ENCODE assay signal across 16 cellular contexts in genomic region chr17:17028878-17029535, GRCh38. TPM values are rescaled to one million over a fixed set of nuclear protein-coding genes. Genes with fewer than 3 reads are reported as not detected.
A peak's percentile ranks its signal among the peaks of the same experiment; 100 is the strongest.
DNase-seq lines count a peak whose midpoint lies in the region; ATAC-seq, FAIRE-seq and TF ChIP-seq lines count a peak whose summit lies in the region.
"Had no signal": no experiment of that assay in that cellular context is flagged by ENCODE, and none has a peak within 500 bp of the region (broad histone marks: within the 10 kb centered on the region; RNA-seq: fewer than 3 reads in every experiment).

No MANE protein-coding gene starts in this region.

- ATAC-seq in WTC11 = peak; percentile 42
- ATAC-seq: activated naive CD8-positive, alpha-beta T cell treated with anti-CD3 and anti-CD28 coated beads, Interleukin-2, amount 50 U/mL, for 24 hours had no signal

- no peak overlapping the region for H2AK5ac ChIP-seq in mesenchymal stem cell (ENCODE audit: low read length, severe bottlenecking)

- no peak overlapping the region for H3K27ac ChIP-seq in mesenchymal stem cell (ENCODE audit: low read length, poor library complexity, severe bottlenecking)
- H3K27ac ChIP-seq: 22Rv1 had no signal

- TF ChIP-seq CTCF in WTC11 (IDR thresholded peaks at IDR 0.05) (no peak), type B pancreatic cell (conservative IDR thresholded peaks at IDR 0.05) (no peak)

- no peaks in the 10 kb centered on the region for H3K36me3 ChIP-seq in mesenchymal stem cell (ENCODE audit: control insufficient read depth in 1 of 2, insufficient read depth in 2 of 2, low read depth in 1 of 2, low read length in 2 of 2)

- no peak overlapping the region for H3K9ac ChIP-seq in mesenchymal stem cell (ENCODE audit: low read length)
- H3K9ac ChIP-seq: SK-N-SH had no signal

- H2BK120ac ChIP-seq in mesenchymal stem cell (ENCODE audit: low read depth, low read length) = no peak overlapping the region

- FAIRE-seq in frontal cortex (lab: Jason Lieb, UNC) = no peak

- POLR2A ChIA-PET in WTC11 (lab: Charles Lee) = no interaction called here

- H2BK12ac ChIP-seq in mesenchymal stem cell (ENCODE audit: low read length in 2 of 2) = no peak overlapping the region

- no peaks in the 10 kb centered on the region for H3K79me1 ChIP-seq in mesenchymal stem cell (replicated peaks; ENCODE audit: low read length, poor library complexity, severe bottlenecking)

- H2BK15ac ChIP-seq in mesenchymal stem cell (ENCODE audit: low read depth, poor library complexity, severe bottlenecking) = no peak overlapping the region

- no peak overlapping the region for H2BK5ac ChIP-seq in mesenchymal stem cell (ENCODE audit: low read depth, low read length, poor library complexity, severe bottlenecking)

- H3K9me3 Mint-ChIP-seq in WTC11 (no peaks in the 10 kb centered on the region), type B pancreatic cell (no peaks in the 10 kb centered on the region)
- H3K9me3 Mint-ChIP-seq: activated naive CD8-positive, alpha-beta T cell treated with anti-CD3 and anti-CD28 coated beads, Interleukin-2, amount 50 U/mL, for 24 hours had no signal

- H4K8ac ChIP-seq in mesenchymal stem cell (ENCODE audit: low read length) = no peak overlapping the region

- no peak overlapping the region for H3K4me2 ChIP-seq in mesenchymal stem cell (ENCODE audit: low read length, poor library complexity, severe bottlenecking)
- H3K4me2 ChIP-seq: SK-N-SH had no signal

- no peak overlapping the region for H3K23ac ChIP-seq in mesenchymal stem cell (ENCODE audit: low read length in 2 of 2)

- no peaks in the 10 kb centered on the region for H3K27me3 ChIP-seq in mesenchymal stem cell (ENCODE audit: control insufficient read depth in 1 of 2, insufficient read depth in 1 of 2, low read length in 2 of 2)

- H3K27me3 Mint-ChIP-seq in WTC11 (ENCODE audit: low read depth) (no peaks in the 10 kb centered on the region), type B pancreatic cell (no peaks in the 10 kb centered on the region)
- H3K27me3 Mint-ChIP-seq: activated naive CD8-positive, alpha-beta T cell treated with anti-CD3 and anti-CD28 coated beads, Interleukin-2, amount 50 U/mL, for 24 hours had no signal

- H3K4me1 Mint-ChIP-seq in WTC11 (peaks cover 35% of the 10 kb centered on the region), type B pancreatic cell (ENCODE audit: unreplicated experiment) (peaks cover 38% of the 10 kb centered on the region)
- H3K4me1 Mint-ChIP-seq: activated naive CD8-positive, alpha-beta T cell treated with anti-CD3 and anti-CD28 coated beads, Interleukin-2, amount 50 U/mL, for 24 hours had no signal

- no peaks in the 10 kb centered on the region for H3K9me3 ChIP-seq in mesenchymal stem cell (ENCODE audit: control insufficient read depth, low read length)
- H3K9me3 ChIP-seq: SK-N-SH had no signal

- CTCF ChIA-PET in WTC11 (lab: Charles Lee) = interaction anchor here (0.8 to 3.2 kb wide), 5 partner anchors 12 to 113 kb away, joined by 3 to 23 read pairs (median 7); no protein-coding TSS in a partner anchor

- peak overlapping the region; percentile 92 for H3K27ac Mint-ChIP-seq in WTC11
- H3K27ac Mint-ChIP-seq in type B pancreatic cell = peak overlapping the region; percentile 100
- H3K27ac Mint-ChIP-seq: activated naive CD8-positive, alpha-beta T cell treated with anti-CD3 and anti-CD28 coated beads, Interleukin-2, amount 50 U/mL, for 24 hours had no signal

- H3K4me3 Mint-ChIP-seq in WTC11 (peak overlapping the region; percentile 12; the same call in 1 of the 2 replicates), type B pancreatic cell (peak overlapping the region; percentile 77)
- H3K4me3 Mint-ChIP-seq: activated naive CD8-positive, alpha-beta T cell treated with anti-CD3 and anti-CD28 coated beads, Interleukin-2, amount 50 U/mL, for 24 hours had no signal

- H3K36me3 Mint-ChIP-seq in WTC11 = no peaks in the 10 kb centered on the region
- no peaks in the 10 kb centered on the region for H3K36me3 Mint-ChIP-seq in type B pancreatic cell

- peak; percentile 34 for DNase-seq in DMS 273 (lab: John Stamatoyannopoulos, UW; ENCODE audit: unreplicated experiment)
- DNase-seq in DMS 273 treated with DMSO at 0.1 percent for 48 hours (lab: John Stamatoyannopoulos, UW) = no peak
- no peak for DNase-seq in WTC11 (ENCODE audit: low spot score)
- no peak for DNase-seq in mesenchymal stem cell
- no peak for DNase-seq in type B pancreatic cell (ENCODE audit: extremely low spot score, unreplicated experiment)
- DNase-seq in SIG-M5 treated with dmso at 0.1 percent for 504 hours (lab: John Stamatoyannopoulos, UW; ENCODE audit: unreplicated experiment) = no peak
- DNase-seq in frontal cortex (ENCODE audit: low spot score in 2 of 2) = no peak
- DNase-seq in AG08396 (ENCODE audit: low spot score) = no peak
- DNase-seq: activated CD4-positive, CD25-positive, alpha-beta regulatory T cell; activated naive CD8-positive, alpha-beta T cell treated with anti-CD3 and anti-CD28 coated beads, Interleukin-2, amount 50 U/mL, for 24 hours; cerebellar nuclear complex; NCI-H1436 treated with DMSO at 0.1 percent for 48 hours; retina had no signal

- H3K14ac ChIP-seq in mesenchymal stem cell (ENCODE audit: low read length in 2 of 2) = no peak overlapping the region

- H3K4ac ChIP-seq in mesenchymal stem cell (ENCODE audit: low read depth in 1 of 2, low read length in 2 of 2) = no peak overlapping the region

- WGBS in mesenchymal stem cell = 67% methylated on average over 16 of the region's 16 CpGs

- H3K18ac ChIP-seq in mesenchymal stem cell (ENCODE audit: low read depth in 1 of 2, low read length in 2 of 2) = peak overlapping the region in 1 of 2 experiments; percentile 3

- H2AFZ ChIP-seq in mesenchymal stem cell (ENCODE audit: low read depth, low read length) = no peak overlapping the region

- H3K4me1 ChIP-seq in mesenchymal stem cell (ENCODE audit: control insufficient read depth, insufficient read depth, low read depth, low read length) = peaks cover 29% of the 10 kb centered on the region

- peak overlapping the region; percentile 9 for H4K91ac ChIP-seq in mesenchymal stem cell (ENCODE audit: low read length)

- no peak overlapping the region for H3K4me3 ChIP-seq in mesenchymal stem cell (ENCODE audit: insufficient read depth in 1 of 2, low read depth in 1 of 2, low read length in 2 of 2)

TF ChIP-seq in WTC11, 78 proteins besides CTCF, POLR2A, EP300 and RAD21:
- TF ChIP-seq, protein P1, sequence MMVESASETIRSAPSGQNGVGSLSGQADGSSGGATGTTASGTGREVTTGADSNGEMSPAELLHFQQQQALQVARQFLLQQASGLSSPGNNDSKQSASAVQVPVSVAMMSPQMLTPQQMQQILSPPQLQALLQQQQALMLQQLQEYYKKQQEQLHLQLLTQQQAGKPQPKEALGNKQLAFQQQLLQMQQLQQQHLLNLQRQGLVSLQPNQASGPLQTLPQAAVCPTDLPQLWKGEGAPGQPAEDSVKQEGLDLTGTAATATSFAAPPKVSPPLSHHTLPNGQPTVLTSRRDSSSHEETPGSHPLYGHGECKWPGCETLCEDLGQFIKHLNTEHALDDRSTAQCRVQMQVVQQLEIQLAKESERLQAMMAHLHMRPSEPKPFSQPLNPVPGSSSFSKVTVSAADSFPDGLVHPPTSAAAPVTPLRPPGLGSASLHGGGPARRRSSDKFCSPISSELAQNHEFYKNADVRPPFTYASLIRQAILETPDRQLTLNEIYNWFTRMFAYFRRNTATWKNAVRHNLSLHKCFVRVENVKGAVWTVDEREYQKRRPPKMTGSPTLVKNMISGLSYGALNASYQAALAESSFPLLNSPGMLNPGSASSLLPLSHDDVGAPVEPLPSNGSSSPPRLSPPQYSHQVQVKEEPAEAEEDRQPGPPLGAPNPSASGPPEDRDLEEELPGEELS (CRISPR knock-in tag; IDR thresholded peaks at IDR 0.05) = no peak
- TF ChIP-seq ZNF423 (CRISPR knock-in tag; IDR thresholded peaks at IDR 0.05) (peak; percentile 62), GTF2I (CRISPR knock-in tag; conservative IDR thresholded peaks at IDR 0.05) (peak; percentile 96), ZNF121 (CRISPR knock-in tag; IDR thresholded peaks at IDR 0.05) (peak; percentile 75; the same call in 1 of the 2 replicates), ZSCAN18 (CRISPR knock-in tag; IDR thresholded peaks at IDR 0.05) (0 out of 2 replicates have a peak, but pooled peaks have one; percentile 6), ZNF416 (CRISPR knock-in tag; IDR thresholded peaks at IDR 0.05) (no peak), CBFB (CRISPR knock-in tag; IDR thresholded peaks at IDR 0.05; ENCODE audit: low read depth) (no peak), TEAD1 (CRISPR knock-in tag; IDR thresholded peaks at IDR 0.05) (peak; percentile 61; the same call in 1 of the 2 replicates), ATF1 (CRISPR knock-in tag; IDR thresholded peaks at IDR 0.05) (no peak)

RNA-seq across cellular contexts. Expression of gene MPRIP, which starts 13.2 kb away (rescaled TPM):
- 127 to 140 TPM (median 136 TPM) in 3 replicates for total RNA-seq in WTC11 (2021)
- 112 TPM for polyA plus RNA-seq in mesenchymal stem cell (2013, experiment 1 of 2)
- 112 TPM for polyA plus RNA-seq in mesenchymal stem cell (2013, experiment 2 of 2)
- 275 and 367 TPM in 2 replicates for total RNA-seq in type B pancreatic cell (ENCODE audit: low replicate concordance)
- 131 TPM for total RNA-seq in frontal cortex

RNA-seq across cellular contexts. Expression of gene TNFRSF13B, which starts 57.1 kb away (rescaled TPM):
- total RNA-seq in WTC11 (2021) = 0.18 TPM in 2 of 3 replicates, not detected in the other
- not detected for polyA plus RNA-seq in mesenchymal stem cell (2013, experiment 1 of 2)
- polyA plus RNA-seq in mesenchymal stem cell (2013, experiment 2 of 2) = not detected
- not detected in 2 replicates for total RNA-seq in type B pancreatic cell (ENCODE audit: low replicate concordance)
- not detected for total RNA-seq in frontal cortex
- total RNA-seq: IMR-90 had no signal
- polyA plus RNA-seq: IMR-90, SK-N-SH had no signal
